In the genomic region with DNA sequence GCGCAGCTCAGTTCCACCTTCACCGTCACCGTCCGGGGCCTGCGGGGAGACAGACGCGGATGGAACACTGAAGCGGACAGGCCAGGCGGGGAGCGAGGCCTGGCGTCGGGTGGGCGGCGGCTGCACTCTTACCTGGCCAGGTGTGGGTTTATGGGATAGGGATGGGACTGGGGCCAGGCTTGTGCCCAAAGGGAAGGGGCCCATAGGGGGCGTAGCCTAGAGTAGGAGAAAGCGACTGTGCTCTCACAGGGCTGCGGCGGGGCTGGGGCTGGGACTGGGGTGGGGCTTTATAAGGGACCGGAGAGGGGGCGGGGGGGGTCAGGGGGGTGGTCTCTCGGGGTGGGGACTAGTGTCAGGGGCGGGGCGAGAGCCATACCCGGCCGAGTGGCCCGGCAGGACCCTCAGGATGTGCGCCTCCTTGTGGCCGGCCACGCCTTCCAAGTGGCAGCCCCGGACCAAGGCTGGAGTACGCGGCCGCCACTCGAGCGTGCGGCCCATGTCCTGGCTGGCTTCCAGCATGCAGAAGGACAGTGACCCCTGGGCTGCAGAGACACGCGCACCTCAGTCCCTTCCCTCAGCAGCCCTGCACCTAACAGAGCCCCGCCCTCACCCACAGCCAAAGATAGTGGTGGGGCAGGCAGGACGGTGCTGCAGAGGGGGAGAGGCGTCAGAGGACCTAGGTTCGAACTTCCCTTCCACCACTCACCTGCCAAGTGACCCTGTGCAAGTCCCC, we compare ENCODE assay signal across 6 cellular contexts. TPM values are rescaled to one million over a fixed set of nuclear protein-coding genes. Genes with fewer than 3 reads are reported as not detected.
A peak's percentile ranks its signal among the peaks of the same experiment; 100 is the strongest.
DNase-seq lines count a peak whose midpoint lies in the region; ATAC-seq, FAIRE-seq and TF ChIP-seq lines count a peak whose summit lies in the region.

No MANE protein-coding gene starts in this region.

- H3K4me2 ChIP-seq in endothelial cell of umbilical vein (ENCODE audit: insufficient read depth, low read length) (no peak overlapping the region), smooth muscle cell (no peak overlapping the region)

- CTCF ChIA-PET in endothelial cell of umbilical vein (lab: Charles Lee): interaction anchor here (0.6 to 3.0 kb wide), 4 partner anchors 12 to 44 kb away, joined by 3 to 24 read pairs (median 4); no protein-coding TSS in a partner anchor

- ATAC-seq in GM21717 (IDR thresholded peaks at IDR 0.05; ENCODE audit: unreplicated experiment): no peak
- no peak for ATAC-seq in GM19395 (IDR thresholded peaks at IDR 0.05; ENCODE audit: unreplicated experiment)

- H3K79me2 ChIP-seq in endothelial cell of umbilical vein (ENCODE audit: control insufficient read depth, insufficient read depth, low read length) (peaks cover 70% of the 10 kb centered on the region), smooth muscle cell (ENCODE audit: low read depth) (no peaks in the 10 kb centered on the region)

- dilution Hi-C loops in endothelial cell of umbilical vein (cut with MboI; ENCODE audit: extremely low pct_ligation_motif_present, low sequenced_read_pairs): no loop called here

- intact Hi-C loops in endothelial cell of umbilical vein (cut with micrococcal nuclease): no loop called here

- H2AFZ ChIP-seq in endothelial cell of umbilical vein (ENCODE audit: low read depth, low read length) (no peak overlapping the region), smooth muscle cell (ENCODE audit: low read depth) (no peak overlapping the region)

- POLR2A ChIA-PET in endothelial cell of umbilical vein (lab: Charles Lee): interaction anchor here (1.3 kb wide), 1 partner anchor 42 kb away, joined by 3 read pairs; no protein-coding TSS in a partner anchor

- H4K20me1 ChIP-seq in endothelial cell of umbilical vein (replicated peaks; ENCODE audit: control insufficient read depth, extremely low read depth, insufficient read depth, low read length): no peaks in the 10 kb centered on the region
- H4K20me1 ChIP-seq in smooth muscle cell (ENCODE audit: low read depth): no peaks in the 10 kb centered on the region

- no peak for TF ChIP-seq POLR2A in endothelial cell of umbilical vein (IDR thresholded peaks at IDR 0.05; ENCODE audit: low read depth, low read length)

- H3K27ac ChIP-seq in endothelial cell of umbilical vein (ENCODE audit: insufficient read depth, low read depth, low read length) (no peak overlapping the region), smooth muscle cell (ENCODE audit: low read depth) (no peak overlapping the region)

- TF ChIP-seq CTCF in LNCaP clone FGC (IDR thresholded peaks at IDR 0.05; ENCODE audit: control insufficient read depth, extremely low read depth, insufficient read depth): peak; percentile 41
- peak; percentile 29 to 47 for TF ChIP-seq CTCF in endothelial cell of umbilical vein (IDR thresholded peaks at IDR 0.05; ENCODE audit: extremely low read depth in 1 of 2, insufficient read depth in 1 of 2, low read depth in 1 of 2, low read length in 2 of 2)
- TF ChIP-seq CTCF in smooth muscle cell (IDR thresholded peaks at IDR 0.05; ENCODE audit: borderline replicate concordance, insufficient read depth, poor library complexity, severe bottlenecking): peak; percentile 28

- H3K9ac ChIP-seq in endothelial cell of umbilical vein (replicated peaks; ENCODE audit: extremely low read depth, insufficient read depth, low read length) (no peak overlapping the region), smooth muscle cell (ENCODE audit: low read depth) (no peak overlapping the region)

- H3F3A ChIP-seq in smooth muscle cell (ENCODE audit: low read depth): no peaks in the 10 kb centered on the region

- H3K4me3 ChIP-seq in LNCaP clone FGC (ENCODE audit: low read depth, low read length) (no peak overlapping the region), endothelial cell of umbilical vein (replicated peaks in 1 of 3; ENCODE audit: insufficient read depth in 1 of 3, low read depth in 1 of 3, low read length in 3 of 3) (no peak overlapping the region), smooth muscle cell (no peak overlapping the region)

- no TSS peak for BruUV-seq in endothelial cell of umbilical vein (replicated peaks; lab: Mats Ljungman, UMichigan)

- no peaks in the 10 kb centered on the region for H3K9me1 ChIP-seq in endothelial cell of umbilical vein (replicated peaks; ENCODE audit: control insufficient read depth, extremely low read depth, insufficient read depth, low read length)

- 55% methylated on average over 22 of the region's 42 CpGs for WGBS in smooth muscle cell (ENCODE audit: low lambda C conversion rate)

- DNase-seq in LNCaP clone FGC (ENCODE audit: low read depth) (no peak), endothelial cell of umbilical vein (ENCODE audit: low read depth, low spot score) (no peak), smooth muscle cell (lab: John Stamatoyannopoulos, UW; ENCODE audit: unreplicated experiment) (no peak), NOMO-1 (lab: John Stamatoyannopoulos, UW; ENCODE audit: unreplicated experiment in 2 of 2) (no peak)

- H3K27me3 ChIP-seq in endothelial cell of umbilical vein (ENCODE audit: control insufficient read depth in 2 of 2, insufficient read depth in 2 of 2, low read length in 2 of 2): no peaks in the 10 kb centered on the region
- H3K27me3 ChIP-seq in smooth muscle cell (ENCODE audit: low read depth): no peaks in the 10 kb centered on the region

- H3K9me3 ChIP-seq in endothelial cell of umbilical vein (replicated peaks; ENCODE audit: control insufficient read depth, insufficient read depth, low read length) (no peaks in the 10 kb centered on the region), smooth muscle cell (replicated peaks; ENCODE audit: low read depth) (no peaks in the 10 kb centered on the region)

- H3K36me3 ChIP-seq in endothelial cell of umbilical vein (ENCODE audit: control insufficient read depth in 2 of 2, extremely low read depth in 1 of 2, insufficient read depth in 2 of 2, low read length in 2 of 2): peaks cover 37 to 47% of the 10 kb centered on the region in 2 experiments
- H3K36me3 ChIP-seq in smooth muscle cell (ENCODE audit: low read depth): no peaks in the 10 kb centered on the region

- H3K4me1 ChIP-seq in endothelial cell of umbilical vein (ENCODE audit: control insufficient read depth, extremely low read depth, insufficient read depth, low read length) (peaks cover 36% of the 10 kb centered on the region), smooth muscle cell (ENCODE audit: low read depth) (peaks cover 4% of the 10 kb centered on the region)

- FAIRE-seq in endothelial cell of umbilical vein (lab: Jason Lieb, UNC): no peak

RNA-seq across cellular contexts. Expression of a gene that starts 22.8 kb away (rescaled TPM):
- total RNA-seq in endothelial cell of umbilical vein: 90.2 and 90.7 TPM in 2 replicates
- 77.7 and 129 TPM in 2 replicates for polyA plus RNA-seq in endothelial cell of umbilical vein
- 67.9 and 72.7 TPM in 2 replicates for polyA plus RNA-seq in endothelial cell of umbilical vein (2011; cell fraction: cytosol; rRNA removed)
- 116 and 150 TPM in 2 replicates for polyA plus RNA-seq in endothelial cell of umbilical vein (2011; cell fraction: nucleus; rRNA removed)
- 58.5 and 71.2 TPM in 2 replicates for polyA plus RNA-seq in endothelial cell of umbilical vein (2012)
- 76.5 and 80.5 TPM in 2 replicates for polyA minus RNA-seq in endothelial cell of umbilical vein
- polyA minus RNA-seq in endothelial cell of umbilical vein (2011; cell fraction: cytosol; rRNA and poly(A)+ RNA removed): 58.0 TPM
- polyA minus RNA-seq in endothelial cell of umbilical vein (2011; cell fraction: nucleus; rRNA and poly(A)+ RNA removed): 45.1 and 52.0 TPM in 2 replicates
- 9.2 and 12.9 TPM in 2 replicates for total RNA-seq in smooth muscle cell
- 26.2 and 34.9 TPM in 2 replicates for polyA plus RNA-seq in smooth muscle cell

RNA-seq across cellular contexts. Expression of a gene that starts 29.0 kb away (rescaled TPM):
- total RNA-seq in endothelial cell of umbilical vein (688 and 728 TPM in 2 replicates), smooth muscle cell (11.1 and 12.6 TPM in 2 replicates)
- polyA plus RNA-seq in endothelial cell of umbilical vein (338 and 355 TPM in 2 replicates), smooth muscle cell (42.4 and 54.1 TPM in 2 replicates)
- 321 and 356 TPM in 2 replicates for polyA plus RNA-seq in endothelial cell of umbilical vein (2011; cell fraction: cytosol; rRNA removed)
- polyA plus RNA-seq in endothelial cell of umbilical vein (2011; cell fraction: nucleus; rRNA removed): 246 and 249 TPM in 2 replicates
- 646 and 659 TPM in 2 replicates for polyA plus RNA-seq in endothelial cell of umbilical vein (2012)
- 275 and 289 TPM in 2 replicates for polyA minus RNA-seq in endothelial cell of umbilical vein
- 28.9 TPM for polyA minus RNA-seq in endothelial cell of umbilical vein (2011; cell fraction: cytosol; rRNA and poly(A)+ RNA removed)
- polyA minus RNA-seq in endothelial cell of umbilical vein (2011; cell fraction: nucleus; rRNA and poly(A)+ RNA removed): 123 and 127 TPM in 2 replicates

RNA-seq across cellular contexts. Expression of a gene that starts 39.7 kb away (rescaled TPM):
- total RNA-seq in endothelial cell of umbilical vein (124 and 128 TPM in 2 replicates), smooth muscle cell (38.2 and 48.0 TPM in 2 replicates)
- polyA plus RNA-seq in endothelial cell of umbilical vein (92.2 and 99.0 TPM in 2 replicates), smooth muscle cell (61.4 and 68.6 TPM in 2 replicates)
- 50.0 and 61.0 TPM in 2 replicates for polyA plus RNA-seq in endothelial cell of umbilical vein (2011; cell fraction: cytosol; rRNA removed)
- 193 and 200 TPM in 2 replicates for polyA plus RNA-seq in endothelial cell of umbilical vein (2011; cell fraction: nucleus; rRNA removed)
- polyA plus RNA-seq in endothelial cell of umbilical vein (2012): 76.9 and 94.3 TPM in 2 replicates
- polyA minus RNA-seq in endothelial cell of umbilical vein: 88.4 and 92.9 TPM in 2 replicates
- 63.0 TPM for polyA minus RNA-seq in endothelial cell of umbilical vein (2011; cell fraction: cytosol; rRNA and poly(A)+ RNA removed)
- polyA minus RNA-seq in endothelial cell of umbilical vein (2011; cell fraction: nucleus; rRNA and poly(A)+ RNA removed): 58.3 and 65.1 TPM in 2 replicates

RNA-seq across cellular contexts. Expression of a gene that starts 47.0 kb away (rescaled TPM):
- total RNA-seq in endothelial cell of umbilical vein (95.0 and 102 TPM in 2 replicates), smooth muscle cell (1.5 TPM in 1 of 2 replicates, not detected in the other)
- polyA plus RNA-seq in endothelial cell of umbilical vein (173 and 218 TPM in 2 replicates), smooth muscle cell (0.54 and 0.83 TPM in 2 replicates)
- 61.4 and 68.1 TPM in 2 replicates for polyA plus RNA-seq in endothelial cell of umbilical vein (2011; cell fraction: cytosol; rRNA removed)
- polyA plus RNA-seq in endothelial cell of umbilical vein (2011; cell fraction: nucleus; rRNA removed): 67.4 and 92.8 TPM in 2 replicates
- polyA plus RNA-seq in endothelial cell of umbilical vein (2012): 42.8 and 49.4 TPM in 2 replicates
- 104 and 130 TPM in 2 replicates for polyA minus RNA-seq in endothelial cell of umbilical vein
- polyA minus RNA-seq in endothelial cell of umbilical vein (2011; cell fraction: cytosol; rRNA and poly(A)+ RNA removed): not detected
- 45.1 and 63.7 TPM in 2 replicates for polyA minus RNA-seq in endothelial cell of umbilical vein (2011; cell fraction: nucleus; rRNA and poly(A)+ RNA removed)

RNA-seq across cellular contexts. Expression of a gene that starts 52.0 kb away (rescaled TPM):
- total RNA-seq in endothelial cell of umbilical vein: 113 and 115 TPM in 2 replicates
- polyA plus RNA-seq in endothelial cell of umbilical vein: 148 and 157 TPM in 2 replicates
- polyA plus RNA-seq in endothelial cell of umbilical vein (2011; cell fraction: cytosol; rRNA removed): 189 and 191 TPM in 2 replicates
- 108 and 134 TPM in 2 replicates for polyA plus RNA-seq in endothelial cell of umbilical vein (2011; cell fraction: nucleus; rRNA removed)
- polyA plus RNA-seq in endothelial cell of umbilical vein (2012): 173 and 181 TPM in 2 replicates
- polyA minus RNA-seq in endothelial cell of umbilical vein: 33.5 and 35.7 TPM in 2 replicates
- 36.3 TPM for polyA minus RNA-seq in endothelial cell of umbilical vein (2011; cell fraction: cytosol; rRNA and poly(A)+ RNA removed)
- 5.2 TPM in 2 replicates for polyA minus RNA-seq in endothelial cell of umbilical vein (2011; cell fraction: nucleus; rRNA and poly(A)+ RNA removed)
- 22.2 and 52.4 TPM in 2 replicates for total RNA-seq in smooth muscle cell
- polyA plus RNA-seq in smooth muscle cell: 97.8 and 115 TPM in 2 replicates

Comparison
In these comparisons a context has a peak if more than half of its experiments do, and no peak if none do; other contexts are left out.
1. RNA of a gene that starts 29.0 kb away (total RNA-seq): 688 to 728 TPM in endothelial cell of umbilical vein; 11.1 to 12.6 TPM in smooth muscle cell; every median in the first group is over 10 times any median in the second.
2. Peak in every context shown above with its lines, with median percentiles within 50 percentile points of each other: CTCF ChIP-seq.